Comparison of ENCODE assay signal across 10 cellular contexts in the genomic region with DNA sequence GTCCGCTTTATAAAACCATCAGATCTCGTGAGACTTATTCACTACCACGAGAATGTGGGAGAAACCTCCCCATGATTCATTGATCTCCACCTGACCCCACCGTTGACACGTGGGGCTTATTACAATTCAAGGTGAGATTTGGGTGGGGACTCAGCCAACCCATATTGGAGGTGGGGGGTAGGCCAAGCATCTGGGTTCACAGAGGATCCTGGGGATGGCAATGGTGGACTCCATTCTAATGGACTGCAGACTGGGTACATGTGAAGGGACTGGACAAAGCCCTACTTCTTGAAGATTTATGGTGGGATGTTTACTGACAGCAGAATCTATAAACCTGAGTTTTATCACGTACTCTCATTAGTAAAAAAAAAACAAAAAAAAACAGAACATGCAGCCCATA. TPM values are rescaled to one million over a fixed set of nuclear protein-coding genes. Genes with fewer than 3 reads are reported as not detected.
"Had no signal": no experiment of that assay in that cellular context is flagged by ENCODE, and none has a peak within 500 bp of the region (broad histone marks: within the 10 kb centered on the region; RNA-seq: fewer than 3 reads in every experiment).

No MANE protein-coding gene starts in this region.

- H3K27ac Mint-ChIP-seq: GM23338, H9, HFFc6 had no signal

- H3K9me3 Mint-ChIP-seq: GM23338, H9, HFFc6, IgD-negative memory B cell had no signal

- H3K4me2 ChIP-seq: GM23338 had no signal

- H2AFZ ChIP-seq: GM23338 had no signal

- FAIRE-seq: H1, H54, HepG2 had no signal

- H3K4me3 ChIP-seq: GM23338 had no signal

- DNase-seq: H9, HFFc6 had no signal

- H3K27ac ChIP-seq: HL-60 had no signal

- H3K27me3 Mint-ChIP-seq: IgD-negative memory B cell had no signal

- ATAC-seq: GM23338, HCT116, HepG2 had no signal

- H3K4me3 Mint-ChIP-seq: GM23338, H9, HFFc6, IgD-negative memory B cell had no signal

RNA-seq across cellular contexts. Expression of gene QRFP, which starts 15.1 kb away (rescaled TPM):
- total RNA-seq: GM23338, H1, H9, HepG2, HFFc6, HT1080 had no signal
- polyA plus RNA-seq: GM23338, H1, HepG2, IgD-negative memory B cell had no signal

RNA-seq across cellular contexts. Expression of gene FIBCD1, which starts 57.5 kb away (rescaled TPM):
- polyA plus RNA-seq: IgD-negative memory B cell had no signal
